1 cellular context compared by ENCODE assay signal in genomic region chr15:65884511-65884910, GRCh38.
A peak's percentile ranks its signal among the peaks of the same experiment; 100 is the strongest.
TF ChIP-seq lines count a peak whose summit lies in the region.

No MANE protein-coding gene starts in this region.

TF ChIP-seq in HEK293, 187 proteins besides CTCF, POLR2A, EP300 and RAD21 (continued from another document):
- no peak for TF ChIP-seq ATF2 (tag by site-specific recombination; IDR thresholded peaks at IDR 0.05; ENCODE audit: low read depth)
- no peak for TF ChIP-seq SCRT2 (tag by site-specific recombination; IDR thresholded peaks at IDR 0.05)
- no peak for TF ChIP-seq ZNF23 (tag by site-specific recombination; IDR thresholded peaks at IDR 0.05; ENCODE audit: borderline replicate concordance)
- TF ChIP-seq ZNF394 (tag by site-specific recombination; IDR thresholded peaks at IDR 0.05; ENCODE audit: borderline replicate concordance): no peak
- no peak for TF ChIP-seq ZFP69B (tag by site-specific recombination; IDR thresholded peaks at IDR 0.05)
- 0 out of 2 replicates have a peak, but pooled peaks have one; percentile 16 for TF ChIP-seq PRDM4 (tag by site-specific recombination; IDR thresholded peaks at IDR 0.05)
- no peak for TF ChIP-seq ZNF692 (tag by site-specific recombination; IDR thresholded peaks at IDR 0.05)
- TF ChIP-seq ZNF157 (tag by site-specific recombination; IDR thresholded peaks at IDR 0.05): no peak
- no peak for TF ChIP-seq ZNF513 (tag by site-specific recombination; IDR thresholded peaks at IDR 0.05)
- TF ChIP-seq ZNF138 (tag by site-specific recombination; IDR thresholded peaks at IDR 0.05; ENCODE audit: borderline replicate concordance): no peak
- TF ChIP-seq ZNF341 (tag by site-specific recombination; IDR thresholded peaks at IDR 0.05; ENCODE audit: low read depth): no peak
- TF ChIP-seq ZBTB21 (tag by site-specific recombination; IDR thresholded peaks at IDR 0.05): no peak
- TF ChIP-seq ZNF837 (tag by site-specific recombination; IDR thresholded peaks at IDR 0.05): no peak
- TF ChIP-seq PRDM6 (tag by site-specific recombination; IDR thresholded peaks at IDR 0.05): peak; percentile 99
- TF ChIP-seq ZNF311 (tag by site-specific recombination; IDR thresholded peaks at IDR 0.05; ENCODE audit: borderline replicate concordance): no peak
- TF ChIP-seq ZNF558 (tag by site-specific recombination; IDR thresholded peaks at IDR 0.05): no peak
- no peak for TF ChIP-seq BCL11A (tag by site-specific recombination; IDR thresholded peaks at IDR 0.05; ENCODE audit: low read depth)
- TF ChIP-seq ZNF214 (tag by site-specific recombination; IDR thresholded peaks at IDR 0.05; ENCODE audit: borderline replicate concordance): no peak
- no peak for TF ChIP-seq SP3 (tag by site-specific recombination; IDR thresholded peaks at IDR 0.05)
- TF ChIP-seq ZNF148 (tag by site-specific recombination; IDR thresholded peaks at IDR 0.05; ENCODE audit: borderline replicate concordance): no peak
- no peak for TF ChIP-seq ZNF426 (tag by site-specific recombination; IDR thresholded peaks at IDR 0.05)
- no peak for TF ChIP-seq ZNF792 (tag by site-specific recombination; IDR thresholded peaks at IDR 0.05)
- TF ChIP-seq ZNF830 (tag by site-specific recombination; IDR thresholded peaks at IDR 0.05; ENCODE audit: low read depth): no peak
- TF ChIP-seq ZBTB7A (tag by site-specific recombination; IDR thresholded peaks at IDR 0.05; ENCODE audit: low read depth): no peak
- TF ChIP-seq TSHZ1 (tag by site-specific recombination; IDR thresholded peaks at IDR 0.05; ENCODE audit: borderline replicate concordance): peak; percentile 66; the same call in 1 of the 2 replicates
- TF ChIP-seq ZNF843 (tag by site-specific recombination; IDR thresholded peaks at IDR 0.05): peak; percentile 81; the same call in 1 of the 2 replicates
- no peak for TF ChIP-seq KLF9 (tag by site-specific recombination; IDR thresholded peaks at IDR 0.05; ENCODE audit: low read depth)
- no peak for TF ChIP-seq GLIS2 (tag by site-specific recombination; IDR thresholded peaks at IDR 0.05)
- no peak for TF ChIP-seq ZSCAN16 (tag by site-specific recombination; IDR thresholded peaks at IDR 0.05)
- no peak for TF ChIP-seq ZNF175 (tag by site-specific recombination; IDR thresholded peaks at IDR 0.05)
- no peak for TF ChIP-seq ZNF776 (tag by site-specific recombination; IDR thresholded peaks at IDR 0.05; ENCODE audit: borderline replicate concordance)
- TF ChIP-seq KLF7 (tag by site-specific recombination; IDR thresholded peaks at IDR 0.05; ENCODE audit: borderline replicate concordance): no peak; the same call in 1 of the 2 replicates
- TF ChIP-seq KLF1 (tag by site-specific recombination; IDR thresholded peaks at IDR 0.05): peak; percentile 35; the same call in 1 of the 2 replicates
- TF ChIP-seq ZNF626 (tag by site-specific recombination; IDR thresholded peaks at IDR 0.05): no peak
- no peak for TF ChIP-seq ZNF404 (tag by site-specific recombination; IDR thresholded peaks at IDR 0.05)
- TF ChIP-seq ZNF645 (tag by site-specific recombination; IDR thresholded peaks at IDR 0.05): no peak
- peak; percentile 61 for TF ChIP-seq ZXDB (tag by site-specific recombination; IDR thresholded peaks at IDR 0.05)
- no peak for TF ChIP-seq ZNF292 (tag by site-specific recombination; IDR thresholded peaks at IDR 0.05; ENCODE audit: borderline replicate concordance, low read depth)
- no peak for TF ChIP-seq HOXD13 (CRISPR knock-in tag; IDR thresholded peaks at IDR 0.05; ENCODE audit: borderline replicate concordance)
- no peak for TF ChIP-seq ZSCAN30 (tag by site-specific recombination; IDR thresholded peaks at IDR 0.05)
- no peak for TF ChIP-seq ZNF664 (tag by site-specific recombination; IDR thresholded peaks at IDR 0.05)
